Comparison of ENCODE assay signal across 15 cellular contexts in genomic region chr1:112196008-112196588, GRCh38.
DNase-seq lines count a peak whose midpoint lies in the region; ATAC-seq, FAIRE-seq and TF ChIP-seq lines count a peak whose summit lies in the region.
"Had no signal": no experiment of that assay in that cellular context is flagged by ENCODE, and none has a peak within 500 bp of the region (broad histone marks: within the 10 kb centered on the region; RNA-seq: fewer than 3 reads in every experiment).

No MANE protein-coding gene starts in this region.

- H2AFZ ChIP-seq in HepG2 (ENCODE audit: low read length), result no peak overlapping the region

- intact Hi-C loops in HepG2 (cut with micrococcal nuclease; ENCODE audit: unreplicated experiment), result no loop called here
- intact Hi-C loops in right lobe of liver (cut with DNase I), result no loop called here
- intact Hi-C loops in left cardiac atrium (cut with DNase I), result no loop called here
- intact Hi-C loops in activated naive CD4-positive, alpha-beta T cell treated with anti-CD3 and anti-CD28 coated beads for 36 hours (cut with micrococcal nuclease), result no loop called here

- no peak overlapping the region for H3K4me2 ChIP-seq in HepG2 (ENCODE audit: low read depth, low read length)

- in situ Hi-C loops in HepG2 (cut with HindIII; ENCODE audit: extremely low pct_ligation_motif_present, low pct_unique_long_range_greater_than_20kb) (no loop called here), KBM-7 (cut with MboI; ENCODE audit: low pct_unique_long_range_greater_than_20kb, low sequenced_read_pairs) (no loop called here)

- H3K36me3 ChIP-seq in HepG2 (replicated peaks in 1 of 2; ENCODE audit: control insufficient read depth in 1 of 2, insufficient read depth in 2 of 2, low read length in 2 of 2), result no peaks in the 10 kb centered on the region
- no peaks in the 10 kb centered on the region for H3K36me3 ChIP-seq in right lobe of liver
- H3K36me3 ChIP-seq: BE2C had no signal

- no peak for TF ChIP-seq RAD21 in HepG2 (CRISPR knock-in tag; IDR thresholded peaks at IDR 0.05)

- no peaks in the 10 kb centered on the region for H3K4me1 ChIP-seq in HepG2 (ENCODE audit: insufficient read depth, low read length)
- H3K4me1 ChIP-seq in right lobe of liver, result no peaks in the 10 kb centered on the region
- H3K4me1 ChIP-seq: BE2C had no signal

- TF ChIP-seq POLR2A in HepG2 (IDR thresholded peaks at IDR 0.05; ENCODE audit: insufficient read depth in 1 of 2, low read depth in 2 of 2, low read length in 2 of 2) (no peak), right lobe of liver (IDR thresholded peaks at IDR 0.05) (no peak)

- TF ChIP-seq CTCF in HepG2 (CRISPR knock-in tag; IDR thresholded peaks at IDR 0.05) (no peak), right lobe of liver (IDR thresholded peaks at IDR 0.05) (no peak)

- WGBS in HepG2 (ENCODE audit: low lambda C conversion rate), result 6% methylated on average over 4 of the region's 4 CpGs
- WGBS in right lobe of liver (ENCODE audit: insufficient coverage, low coverage, low lambda C conversion rate, missing lambda C conversion rate), result 25% methylated on average over 4 of the region's 4 CpGs

- H3K4me1 Mint-ChIP-seq in activated naive CD4-positive, alpha-beta T cell treated with anti-CD3 and anti-CD28 coated beads for 36 hours (ENCODE audit: low read depth), result no peaks in the 10 kb centered on the region
- H3K4me1 Mint-ChIP-seq: CD4-positive, alpha-beta memory T cell; H9 had no signal

- POLR2A ChIA-PET in HepG2 (lab: Yijun Ruan, JAX), result no interaction called here

- no peaks in the 10 kb centered on the region for H3K36me3 Mint-ChIP-seq in activated naive CD4-positive, alpha-beta T cell treated with anti-CD3 and anti-CD28 coated beads for 36 hours (ENCODE audit: low read depth)

- no peak overlapping the region for H3K27ac Mint-ChIP-seq in activated naive CD4-positive, alpha-beta T cell treated with anti-CD3 and anti-CD28 coated beads for 36 hours
- H3K27ac Mint-ChIP-seq: CD4-positive, alpha-beta memory T cell; H9 had no signal

- H3K79me2 ChIP-seq in HepG2 (ENCODE audit: insufficient read depth, low read length), result no peaks in the 10 kb centered on the region

- no peak overlapping the region for H3K4me3 ChIP-seq in HepG2 (replicated peaks in 1 of 3; ENCODE audit: insufficient read depth in 1 of 3, low read depth in 2 of 3, low read length in 3 of 3)
- H3K4me3 ChIP-seq in right lobe of liver, result no peak overlapping the region

- H3K27me3 ChIP-seq in HepG2 (ENCODE audit: control insufficient read depth in 1 of 2, insufficient read depth in 2 of 2, low read length in 2 of 2), result no peaks in the 10 kb centered on the region
- H3K27me3 ChIP-seq in right lobe of liver, result no peaks in the 10 kb centered on the region

- ATAC-seq in HepG2 (no peak), right lobe of liver (no peak), left cardiac atrium (no peak)

- no peak overlapping the region for H3K9ac ChIP-seq in HepG2 (ENCODE audit: insufficient read depth, low read depth, low read length)

- BruUV-seq in HepG2 (replicated peaks; lab: Mats Ljungman, UMichigan), result no TSS peak

- H3K4me3 Mint-ChIP-seq in activated naive CD4-positive, alpha-beta T cell treated with anti-CD3 and anti-CD28 coated beads for 36 hours, result no peak overlapping the region
- H3K4me3 Mint-ChIP-seq: CD4-positive, alpha-beta memory T cell; H9 had no signal

- H3K9me3 Mint-ChIP-seq in activated naive CD4-positive, alpha-beta T cell treated with anti-CD3 and anti-CD28 coated beads for 36 hours, result no peaks in the 10 kb centered on the region

- no peak for DNase-seq in HepG2 (ENCODE audit: low spot score)
- no peak for DNase-seq in right lobe of liver
- peak; percentile 3 for DNase-seq in OCI-M1 (lab: John Stamatoyannopoulos, UW)
- peak; percentile 13 for DNase-seq in left cardiac atrium
- no peak for DNase-seq in urothelium cell line (ENCODE audit: low spot score)
- DNase-seq in activated naive CD4-positive, alpha-beta T cell treated with anti-CD3 and anti-CD28 coated beads for 36 hours, result no peak
- DNase-seq in KBM-7, result no peak
- DNase-seq: BE2C; CD4-positive, alpha-beta memory T cell; DMS79; GOT3; H9 had no signal

- FAIRE-seq in HepG2 (lab: Jason Lieb, UNC), result no peak
- FAIRE-seq in urothelium cell line (lab: Jason Lieb, UNC), result peak; percentile 17
- FAIRE-seq: A204.1, GM12891 had no signal

- no peak for TF ChIP-seq EP300 in HepG2 (IDR thresholded peaks at IDR 0.05; ENCODE audit: low read depth in 2 of 2, low read length in 2 of 2)
- TF ChIP-seq EP300 in HepG2 (CRISPR knock-in tag; IDR thresholded peaks at IDR 0.05; ENCODE audit: borderline replicate concordance), result no peak

- H4K20me1 ChIP-seq in HepG2 (ENCODE audit: insufficient read depth, low read length), result no peaks in the 10 kb centered on the region

- CTCF ChIA-PET in HepG2 (lab: Yijun Ruan, JAX; ENCODE audit: low intra/inter-chr PET ratio, low total read pairs), result no interaction called here
- CTCF ChIA-PET in activated naive CD4-positive, alpha-beta T cell treated with anti-CD3 and anti-CD28 coated beads for 36 hours (lab: Charles Lee), result no interaction called here

- H3K27me3 Mint-ChIP-seq in activated naive CD4-positive, alpha-beta T cell treated with anti-CD3 and anti-CD28 coated beads for 36 hours (ENCODE audit: low read depth), result peaks cover 5% of the 10 kb centered on the region

- H3K27ac ChIP-seq in HepG2 (ENCODE audit: extremely low read length, insufficient read depth, low read length) (no peak overlapping the region), right lobe of liver (no peak overlapping the region)
- H3K27ac ChIP-seq: C4-2B had no signal

- H3K9me3 ChIP-seq in HepG2 (ENCODE audit: low read length) (no peaks in the 10 kb centered on the region), right lobe of liver (no peaks in the 10 kb centered on the region)
- H3K9me3 ChIP-seq: BE2C had no signal

TF ChIP-seq in HepG2, 621 proteins besides CTCF, POLR2A, EP300 and RAD21:
- TF ChIP-seq SMARCE1 (IDR thresholded peaks at IDR 0.05; ENCODE audit: borderline replicate concordance) (no peak), ATF7 (IDR thresholded peaks at IDR 0.05) (peak; percentile 97), ATF7 (CRISPR knock-in tag; IDR thresholded peaks at IDR 0.05) (no peak), CREB1 (IDR thresholded peaks at IDR 0.05) (peak; percentile 98), CREB1 (CRISPR knock-in tag; IDR thresholded peaks at IDR 0.05) (no peak)

Comparison
In these comparisons a context has a peak if more than half of its experiments do, and no peak if none do; other contexts are left out.
1. DNase-seq: peak in OCI-M1 (single experiment) and left cardiac atrium (single experiment); none in HepG2 (single experiment), right lobe of liver (0 of 3), urothelium cell line (single experiment), activated naive CD4-positive, alpha-beta T cell treated with anti-CD3 and anti-CD28 coated beads for 36 hours (single experiment) and KBM-7 (single experiment).